In the genomic region with DNA sequence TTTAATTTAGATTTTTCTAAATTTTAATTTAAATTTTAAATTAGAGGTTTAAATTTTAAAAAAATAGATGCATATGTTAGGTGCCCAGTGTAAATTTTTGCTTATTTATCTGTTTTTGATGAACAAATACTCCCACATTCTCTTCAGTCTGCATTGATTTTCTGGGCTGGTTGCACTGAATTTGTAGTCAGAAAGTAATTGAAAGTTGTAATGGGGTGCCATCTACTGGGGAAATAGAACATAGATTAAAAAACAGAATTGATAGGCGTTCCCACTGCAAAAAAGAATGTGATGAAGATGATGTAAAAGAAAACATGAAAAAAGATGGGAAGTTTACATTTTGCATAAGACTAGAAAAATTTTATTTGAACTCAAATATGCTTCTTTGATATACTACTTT, we compare ENCODE assay signal across 7 cellular contexts. TPM values are rescaled to one million over a fixed set of nuclear protein-coding genes. Genes with fewer than 3 reads are reported as not detected.
DNase-seq lines count a peak whose midpoint lies in the region; ATAC-seq and TF ChIP-seq lines count a peak whose summit lies in the region.

No MANE protein-coding gene starts in this region.

- H3K79me2 ChIP-seq in KMS-11 (ENCODE audit: insufficient read depth, low read depth) = no peaks in the 10 kb centered on the region

- H2AFZ ChIP-seq in KMS-11 (ENCODE audit: low read depth) = no peak overlapping the region

- no peak overlapping the region for H3K9ac ChIP-seq in KMS-11

- intact Hi-C loops in stomach (cut with DNase I; ENCODE audit: low total_unique reads) = loop anchor here (10.0 kb wide), 1 partner anchor 417 kb away; no protein-coding TSS in a partner anchor

- H3K4me3 ChIP-seq in GM12864 (ENCODE audit: low read depth, low read length) (no peak overlapping the region), KMS-11 (IDR thresholded peaks at IDR 0.05; ENCODE audit: insufficient read depth, low read depth, low read length) (no peak overlapping the region), fibroblast of villous mesenchyme (ENCODE audit: low read depth, low read length) (no peak overlapping the region), stomach (no peak overlapping the region)

- ATAC-seq in GM21390 (IDR thresholded peaks at IDR 0.05; ENCODE audit: unreplicated experiment) = no peak

- H3K36me3 ChIP-seq in KMS-11 (ENCODE audit: insufficient read depth) (no peaks in the 10 kb centered on the region), stomach (no peaks in the 10 kb centered on the region)

- DNase-seq in GM12864 (ENCODE audit: low read depth) (no peak), SHP77 (lab: John Stamatoyannopoulos, UW) (peak; percentile 50 to 54), fibroblast of villous mesenchyme (ENCODE audit: low read depth) (peak; percentile 55), stomach (no peak), activated T-cell treated with anti-CD3 and anti-CD28 coated beads for 4 hours (no peak)

- H3K9me3 ChIP-seq in stomach = no peaks in the 10 kb centered on the region

- H3K27me3 ChIP-seq in KMS-11 (ENCODE audit: insufficient read depth, low read depth) = no peaks in the 10 kb centered on the region
- no peaks in the 10 kb centered on the region for H3K27me3 ChIP-seq in stomach

- H3K27ac ChIP-seq in KMS-11 (no peak overlapping the region), stomach (no peak overlapping the region)

- TF ChIP-seq CTCF in GM12864 (IDR thresholded peaks at IDR 0.05; ENCODE audit: low read depth, low read length, missing control alignments) (peak; percentile 23), KMS-11 (conservative IDR thresholded peaks at IDR 0.05; ENCODE audit: low read depth, low read length) (peak; percentile 77), fibroblast of villous mesenchyme (IDR thresholded peaks at IDR 0.05; ENCODE audit: insufficient read depth, low read depth, low read length) (peak; percentile 53), stomach (IDR thresholded peaks at IDR 0.05) (peak in 4 of 7 experiments; percentile 18 to 30 (median 22))

- H4K20me1 ChIP-seq in KMS-11 (ENCODE audit: insufficient read depth) = no peaks in the 10 kb centered on the region

- no peak overlapping the region for H3K4me2 ChIP-seq in KMS-11

- H3K4me1 ChIP-seq in KMS-11 (ENCODE audit: low read depth, poor library complexity, severe bottlenecking) (no peaks in the 10 kb centered on the region), stomach (no peaks in the 10 kb centered on the region)

- 2 to 11% (median 3%) methylated on average over 1 of the region's 1 CpG for WGBS in stomach, 5 donors

- no peak for TF ChIP-seq EP300 in stomach (IDR thresholded peaks at IDR 0.05)

- TF ChIP-seq POLR2A in stomach (IDR thresholded peaks at IDR 0.05) = no peak

RNA-seq across cellular contexts. Expression of a gene that starts 51.7 kb away (rescaled TPM):
- total RNA-seq in fibroblast of villous mesenchyme (2.3 and 5.2 TPM in 2 replicates), stomach (1 to 10 TPM in 4 of 5 donors, under 1 TPM in 1; 0.89 to 6.4 (median 3.7) TPM)
- polyA plus RNA-seq in stomach = under 1 TPM in 2 of 3 donors, not detected in 1; 0.10 to 0.19 TPM

Comparison
In these comparisons a context has a peak if more than half of its experiments do, and no peak if none do; other contexts are left out.
1. DNase-seq: peak in SHP77 (2 of 2) and fibroblast of villous mesenchyme (single experiment); none in GM12864 (single experiment), stomach (single experiment) and activated T-cell treated with anti-CD3 and anti-CD28 coated beads for 4 hours (single experiment).
2. CTCF ChIP-seq: peak in every context shown above with its lines; median percentile 77 in KMS-11; 53 in fibroblast of villous mesenchyme; 23 in GM12864; 22 in stomach.